Comparison of ENCODE assay signal across 8 cellular contexts in the genomic region with DNA sequence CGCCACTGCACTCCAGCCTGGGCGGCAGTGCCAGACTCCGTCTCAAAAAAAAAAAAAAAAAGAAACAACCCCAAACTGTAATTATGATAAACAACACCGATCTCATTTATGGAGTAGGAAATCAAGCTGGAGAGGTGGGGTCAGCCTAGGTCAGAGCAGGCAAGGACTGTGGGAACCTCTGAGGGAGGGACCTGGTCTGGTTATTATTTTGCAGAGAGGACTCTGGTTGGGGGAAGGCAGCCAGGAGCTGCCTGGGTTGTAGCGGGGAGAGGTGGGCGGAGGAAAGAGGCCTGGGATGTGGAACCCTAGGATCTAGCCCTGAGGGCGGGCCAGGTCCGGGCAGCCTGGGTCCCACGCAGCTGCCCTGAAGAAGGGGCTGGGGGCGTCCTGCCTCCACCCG. TPM values are rescaled to one million over a fixed set of nuclear protein-coding genes. Genes with fewer than 3 reads are reported as not detected.
DNase-seq lines count a peak whose midpoint lies in the region; ATAC-seq and TF ChIP-seq lines count a peak whose summit lies in the region.

No MANE protein-coding gene starts in this region.

- no peaks in the 10 kb centered on the region for H3F3A ChIP-seq in Loucy (ENCODE audit: low read depth)

- no peaks in the 10 kb centered on the region for H4K20me1 ChIP-seq in Loucy (ENCODE audit: insufficient read depth, low read length, poor library complexity, severe bottlenecking)

- H3K4me2 ChIP-seq in Loucy (ENCODE audit: low read depth, low read length, poor library complexity, severe bottlenecking) = peak overlapping the region; percentile 68

- H3K9me3 ChIP-seq in Loucy (ENCODE audit: insufficient read depth, low read depth, low read length) (no peaks in the 10 kb centered on the region), iPS-18a (ENCODE audit: control insufficient read depth, low read depth, low read length) (no peaks in the 10 kb centered on the region)

- no peaks in the 10 kb centered on the region for H3K27me3 ChIP-seq in Loucy (ENCODE audit: insufficient read depth, low read length, poor library complexity, severe bottlenecking)
- H3K27me3 ChIP-seq in iPS-18a (ENCODE audit: control insufficient read depth, insufficient read depth, low read length) = peaks cover 18% of the 10 kb centered on the region

- no peaks in the 10 kb centered on the region for H3K36me3 Mint-ChIP-seq in activated CD8-positive, alpha-beta memory T cell treated with anti-CD3 and anti-CD28 coated beads, Interleukin-2, amount 10 ng/mL, durations not matched to agents 7 days and 5 days
- no peaks in the 10 kb centered on the region for H3K36me3 Mint-ChIP-seq in activated naive CD8-positive, alpha-beta T cell treated with anti-CD3 and anti-CD28 coated beads for 36 hours
- no peaks in the 10 kb centered on the region for H3K36me3 Mint-ChIP-seq in stimulated activated memory B cell treated with anti-CD40 and anti-IgM and Interleukin-4, amounts not matched to agents 10 μg/mL and 1 μg/mL and 100 μg/mL, for 72 hours

- TF ChIP-seq CTCF in Loucy (conservative IDR thresholded peaks at IDR 0.05; ENCODE audit: low read length) = no peak

- no peak overlapping the region for H3K27ac ChIP-seq in iPS-18a (ENCODE audit: low read length)

- no peaks in the 10 kb centered on the region for H3K79me2 ChIP-seq in Loucy (ENCODE audit: insufficient read depth, low read length)

- H3K27ac Mint-ChIP-seq in activated CD8-positive, alpha-beta memory T cell treated with anti-CD3 and anti-CD28 coated beads, Interleukin-2, amount 10 ng/mL, durations not matched to agents 7 days and 5 days = peak overlapping the region; percentile 61
- no peak overlapping the region for H3K27ac Mint-ChIP-seq in activated naive CD8-positive, alpha-beta T cell treated with anti-CD3 and anti-CD28 coated beads for 36 hours
- H3K27ac Mint-ChIP-seq in stimulated activated memory B cell treated with anti-CD40 and anti-IgM and Interleukin-4, amounts not matched to agents 10 μg/mL and 1 μg/mL and 100 μg/mL, for 72 hours = peak overlapping the region; percentile 26

- peak; percentile 14 for ATAC-seq in activated CD8-positive, alpha-beta memory T cell treated with anti-CD3 and anti-CD28 coated beads, Interleukin-2, amount 10 ng/mL, durations not matched to agents 7 days and 5 days
- peak; percentile 14 for ATAC-seq in stimulated activated memory B cell treated with anti-CD40 and anti-IgM and Interleukin-4, amounts not matched to agents 10 μg/mL and 1 μg/mL and 100 μg/mL, for 72 hours

- no peaks in the 10 kb centered on the region for H3K9me2 ChIP-seq in Loucy (replicated peaks; ENCODE audit: low read depth, low read length)

- H3K9ac ChIP-seq in Loucy (ENCODE audit: low read depth, low read length, poor library complexity, severe bottlenecking) (peak overlapping the region; percentile 72), iPS-18a (ENCODE audit: low read length) (no peak overlapping the region)

- no peaks in the 10 kb centered on the region for H3K9me3 Mint-ChIP-seq in activated CD8-positive, alpha-beta memory T cell treated with anti-CD3 and anti-CD28 coated beads, Interleukin-2, amount 10 ng/mL, durations not matched to agents 7 days and 5 days (ENCODE audit: low read depth)
- H3K9me3 Mint-ChIP-seq in activated naive CD8-positive, alpha-beta T cell treated with anti-CD3 and anti-CD28 coated beads for 36 hours = no peaks in the 10 kb centered on the region
- H3K9me3 Mint-ChIP-seq in stimulated activated memory B cell treated with anti-CD40 and anti-IgM and Interleukin-4, amounts not matched to agents 10 μg/mL and 1 μg/mL and 100 μg/mL, for 72 hours = no peaks in the 10 kb centered on the region

- DNase-seq in activated CD8-positive, alpha-beta memory T cell treated with anti-CD3 and anti-CD28 coated beads, Interleukin-2, amount 10 ng/mL, durations not matched to agents 7 days and 5 days = no peak
- no peak for DNase-seq in activated CD8-positive, alpha-beta memory T cell treated with anti-CD3 and anti-CD28 coated beads, Interleukin-2, amount 50 U/mL, for 48 hours
- DNase-seq in activated naive CD8-positive, alpha-beta T cell treated with anti-CD3 and anti-CD28 coated beads for 36 hours = no peak
- DNase-seq in KG1 (lab: John Stamatoyannopoulos, UW) (no peak), iPS-NIHi7 (ENCODE audit: extremely low spot score) (no peak)

- H3K27me3 Mint-ChIP-seq in activated CD8-positive, alpha-beta memory T cell treated with anti-CD3 and anti-CD28 coated beads, Interleukin-2, amount 10 ng/mL, durations not matched to agents 7 days and 5 days = peaks cover 10% of the 10 kb centered on the region
- H3K27me3 Mint-ChIP-seq in activated naive CD8-positive, alpha-beta T cell treated with anti-CD3 and anti-CD28 coated beads for 36 hours = peaks cover 9% of the 10 kb centered on the region
- H3K27me3 Mint-ChIP-seq in stimulated activated memory B cell treated with anti-CD40 and anti-IgM and Interleukin-4, amounts not matched to agents 10 μg/mL and 1 μg/mL and 100 μg/mL, for 72 hours = peaks cover 32% of the 10 kb centered on the region

- no peaks in the 10 kb centered on the region for H3K36me3 ChIP-seq in Loucy (ENCODE audit: insufficient read depth, low read length)
- H3K36me3 ChIP-seq in iPS-18a (ENCODE audit: control insufficient read depth, low read depth, low read length) = no peaks in the 10 kb centered on the region

- H3K4me3 ChIP-seq in Loucy (ENCODE audit: low read length, poor library complexity, severe bottlenecking) = peak overlapping the region; percentile 73
- peak overlapping the region; percentile 46 for H3K4me3 ChIP-seq in iPS-18a (ENCODE audit: low read length)

- H3K4me1 ChIP-seq in Loucy (ENCODE audit: insufficient read depth, low read length, poor library complexity, severe bottlenecking) = no peaks in the 10 kb centered on the region
- no peaks in the 10 kb centered on the region for H3K4me1 ChIP-seq in iPS-18a (ENCODE audit: control insufficient read depth, low read depth, low read length)

- peak overlapping the region; percentile 94 for H2AFZ ChIP-seq in Loucy (ENCODE audit: low read length)

- H3K4me1 Mint-ChIP-seq in activated CD8-positive, alpha-beta memory T cell treated with anti-CD3 and anti-CD28 coated beads, Interleukin-2, amount 10 ng/mL, durations not matched to agents 7 days and 5 days = peaks cover 2% of the 10 kb centered on the region
- H3K4me1 Mint-ChIP-seq in activated naive CD8-positive, alpha-beta T cell treated with anti-CD3 and anti-CD28 coated beads for 36 hours = peaks cover 2% of the 10 kb centered on the region
- no peaks in the 10 kb centered on the region for H3K4me1 Mint-ChIP-seq in stimulated activated memory B cell treated with anti-CD40 and anti-IgM and Interleukin-4, amounts not matched to agents 10 μg/mL and 1 μg/mL and 100 μg/mL, for 72 hours

- CTCF ChIA-PET in activated CD8-positive, alpha-beta memory T cell treated with anti-CD3 and anti-CD28 coated beads, Interleukin-2, amount 10 ng/mL, durations not matched to agents 7 days and 5 days (lab: Charles Lee) = interaction anchor here (0.5 to 2.9 kb wide), 24 partner anchors 8 to 586 kb away, joined by 3 to 24 read pairs (median 5); a partner anchor contains a TSS

- peak overlapping the region; percentile 48 for H3K4me3 Mint-ChIP-seq in activated CD8-positive, alpha-beta memory T cell treated with anti-CD3 and anti-CD28 coated beads, Interleukin-2, amount 10 ng/mL, durations not matched to agents 7 days and 5 days
- peak overlapping the region; percentile 44 for H3K4me3 Mint-ChIP-seq in activated naive CD8-positive, alpha-beta T cell treated with anti-CD3 and anti-CD28 coated beads for 36 hours
- H3K4me3 Mint-ChIP-seq in stimulated activated memory B cell treated with anti-CD40 and anti-IgM and Interleukin-4, amounts not matched to agents 10 μg/mL and 1 μg/mL and 100 μg/mL, for 72 hours = peak overlapping the region; percentile 67

RNA-seq across cellular contexts. Expression of a gene that starts 10.9 kb away (rescaled TPM):
- not detected for total RNA-seq in activated CD8-positive, alpha-beta memory T cell treated with anti-CD3 and anti-CD28 coated beads, Interleukin-2, amount 10 ng/mL, durations not matched to agents 7 days and 5 days
- total RNA-seq in activated naive CD8-positive, alpha-beta T cell treated with anti-CD3 and anti-CD28 coated beads for 36 hours = not detected

RNA-seq across cellular contexts. Expression of a gene that starts 13.9 kb away (rescaled TPM):
- 10 to 100 TPM; 14.5 to 19.8 TPM for total RNA-seq in activated CD8-positive, alpha-beta memory T cell treated with anti-CD3 and anti-CD28 coated beads, Interleukin-2, amount 10 ng/mL, durations not matched to agents 7 days and 5 days
- 10 to 100 TPM; 21.3 to 22.4 TPM for total RNA-seq in activated naive CD8-positive, alpha-beta T cell treated with anti-CD3 and anti-CD28 coated beads for 36 hours

RNA-seq across cellular contexts. Expression of a gene that starts 25.4 kb away (rescaled TPM):
- total RNA-seq in activated CD8-positive, alpha-beta memory T cell treated with anti-CD3 and anti-CD28 coated beads, Interleukin-2, amount 10 ng/mL, durations not matched to agents 7 days and 5 days = under 1 TPM in 1 of 2 experiments, not detected in 1; 0.42 TPM
- total RNA-seq in activated naive CD8-positive, alpha-beta T cell treated with anti-CD3 and anti-CD28 coated beads for 36 hours = not detected

RNA-seq across cellular contexts. Expression of a gene that starts 30.2 kb away (rescaled TPM):
- 100 to 1,000 TPM; 148 to 158 TPM for total RNA-seq in activated CD8-positive, alpha-beta memory T cell treated with anti-CD3 and anti-CD28 coated beads, Interleukin-2, amount 10 ng/mL, durations not matched to agents 7 days and 5 days
- 100 to 1,000 TPM; 138 to 141 TPM for total RNA-seq in activated naive CD8-positive, alpha-beta T cell treated with anti-CD3 and anti-CD28 coated beads for 36 hours

RNA-seq across cellular contexts. Expression of a gene that starts 35.5 kb away (rescaled TPM):
- 1,000 to 10,000 TPM; 2,823 to 3,048 TPM for total RNA-seq in activated CD8-positive, alpha-beta memory T cell treated with anti-CD3 and anti-CD28 coated beads, Interleukin-2, amount 10 ng/mL, durations not matched to agents 7 days and 5 days
- total RNA-seq in activated naive CD8-positive, alpha-beta T cell treated with anti-CD3 and anti-CD28 coated beads for 36 hours = 1,000 to 10,000 TPM; 5,183 to 5,266 TPM
